ENCODE assay signal across 1 cellular context in the genomic region with DNA sequence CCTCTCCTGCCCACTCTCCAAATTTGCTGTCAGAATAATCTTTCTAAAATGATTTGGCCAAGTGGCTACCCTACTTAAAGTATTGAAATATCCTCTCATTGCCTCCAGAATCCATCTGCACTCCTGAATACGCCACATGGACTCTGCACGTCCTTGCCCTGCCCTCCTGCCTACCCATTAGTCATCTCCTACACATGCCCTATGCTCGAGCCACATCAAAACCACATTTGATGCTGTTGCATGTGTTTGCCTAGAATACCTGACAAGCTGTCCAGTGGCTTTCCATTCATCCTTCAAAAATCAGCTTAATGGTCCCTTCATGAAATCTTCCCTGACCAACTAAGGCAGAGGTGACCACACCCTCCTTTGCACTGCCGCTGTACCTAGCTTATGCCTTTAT.
TF ChIP-seq lines count a peak whose summit lies in the region.

No MANE protein-coding gene starts in this region.

TF ChIP-seq in HepG2, 621 proteins besides CTCF, POLR2A, EP300 and RAD21:
- TF ChIP-seq, protein P1, sequence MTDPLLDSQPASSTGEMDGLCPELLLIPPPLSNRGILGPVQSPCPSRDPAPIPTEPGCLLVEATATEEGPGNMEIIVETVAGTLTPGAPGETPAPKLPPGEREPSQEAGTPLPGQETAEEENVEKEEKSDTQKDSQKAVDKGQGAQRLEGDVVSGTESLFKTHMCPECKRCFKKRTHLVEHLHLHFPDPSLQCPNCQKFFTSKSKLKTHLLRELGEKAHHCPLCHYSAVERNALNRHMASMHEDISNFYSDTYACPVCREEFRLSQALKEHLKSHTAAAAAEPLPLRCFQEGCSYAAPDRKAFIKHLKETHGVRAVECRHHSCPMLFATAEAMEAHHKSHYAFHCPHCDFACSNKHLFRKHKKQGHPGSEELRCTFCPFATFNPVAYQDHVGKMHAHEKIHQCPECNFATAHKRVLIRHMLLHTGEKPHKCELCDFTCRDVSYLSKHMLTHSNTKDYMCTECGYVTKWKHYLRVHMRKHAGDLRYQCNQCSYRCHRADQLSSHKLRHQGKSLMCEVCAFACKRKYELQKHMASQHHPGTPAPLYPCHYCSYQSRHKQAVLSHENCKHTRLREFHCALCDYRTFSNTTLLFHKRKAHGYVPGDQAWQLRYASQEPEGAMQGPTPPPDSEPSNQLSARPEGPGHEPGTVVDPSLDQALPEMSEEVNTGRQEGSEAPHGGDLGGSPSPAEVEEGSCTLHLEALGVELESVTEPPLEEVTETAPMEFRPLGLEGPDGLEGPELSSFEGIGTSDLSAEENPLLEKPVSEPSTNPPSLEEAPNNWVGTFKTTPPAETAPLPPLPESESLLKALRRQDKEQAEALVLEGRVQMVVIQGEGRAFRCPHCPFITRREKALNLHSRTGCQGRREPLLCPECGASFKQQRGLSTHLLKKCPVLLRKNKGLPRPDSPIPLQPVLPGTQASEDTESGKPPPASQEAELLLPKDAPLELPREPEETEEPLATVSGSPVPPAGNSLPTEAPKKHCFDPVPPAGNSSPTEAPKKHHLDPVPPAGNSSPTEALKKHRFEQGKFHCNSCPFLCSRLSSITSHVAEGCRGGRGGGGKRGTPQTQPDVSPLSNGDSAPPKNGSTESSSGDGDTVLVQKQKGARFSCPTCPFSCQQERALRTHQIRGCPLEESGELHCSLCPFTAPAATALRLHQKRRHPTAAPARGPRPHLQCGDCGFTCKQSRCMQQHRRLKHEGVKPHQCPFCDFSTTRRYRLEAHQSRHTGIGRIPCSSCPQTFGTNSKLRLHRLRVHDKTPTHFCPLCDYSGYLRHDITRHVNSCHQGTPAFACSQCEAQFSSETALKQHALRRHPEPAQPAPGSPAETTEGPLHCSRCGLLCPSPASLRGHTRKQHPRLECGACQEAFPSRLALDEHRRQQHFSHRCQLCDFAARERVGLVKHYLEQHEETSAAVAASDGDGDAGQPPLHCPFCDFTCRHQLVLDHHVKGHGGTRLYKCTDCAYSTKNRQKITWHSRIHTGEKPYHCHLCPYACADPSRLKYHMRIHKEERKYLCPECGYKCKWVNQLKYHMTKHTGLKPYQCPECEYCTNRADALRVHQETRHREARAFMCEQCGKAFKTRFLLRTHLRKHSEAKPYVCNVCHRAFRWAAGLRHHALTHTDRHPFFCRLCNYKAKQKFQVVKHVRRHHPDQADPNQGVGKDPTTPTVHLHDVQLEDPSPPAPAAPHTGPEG (CRISPR knock-in tag; IDR thresholded peaks at IDR 0.05), result no peak
- TF ChIP-seq FOSL2 (CRISPR knock-in tag; IDR thresholded peaks at IDR 0.05) (peak; percentile 69), SAP130 (CRISPR knock-in tag; IDR thresholded peaks at IDR 0.05; ENCODE audit: low read depth) (peak; percentile 41; the same call in 1 of the 2 replicates), ATAD3A (CRISPR knock-in tag; IDR thresholded peaks at IDR 0.05) (no peak), HES4 (CRISPR knock-in tag; IDR thresholded peaks at IDR 0.05; ENCODE audit: borderline replicate concordance) (no peak)
- TF ChIP-seq, protein P2, sequence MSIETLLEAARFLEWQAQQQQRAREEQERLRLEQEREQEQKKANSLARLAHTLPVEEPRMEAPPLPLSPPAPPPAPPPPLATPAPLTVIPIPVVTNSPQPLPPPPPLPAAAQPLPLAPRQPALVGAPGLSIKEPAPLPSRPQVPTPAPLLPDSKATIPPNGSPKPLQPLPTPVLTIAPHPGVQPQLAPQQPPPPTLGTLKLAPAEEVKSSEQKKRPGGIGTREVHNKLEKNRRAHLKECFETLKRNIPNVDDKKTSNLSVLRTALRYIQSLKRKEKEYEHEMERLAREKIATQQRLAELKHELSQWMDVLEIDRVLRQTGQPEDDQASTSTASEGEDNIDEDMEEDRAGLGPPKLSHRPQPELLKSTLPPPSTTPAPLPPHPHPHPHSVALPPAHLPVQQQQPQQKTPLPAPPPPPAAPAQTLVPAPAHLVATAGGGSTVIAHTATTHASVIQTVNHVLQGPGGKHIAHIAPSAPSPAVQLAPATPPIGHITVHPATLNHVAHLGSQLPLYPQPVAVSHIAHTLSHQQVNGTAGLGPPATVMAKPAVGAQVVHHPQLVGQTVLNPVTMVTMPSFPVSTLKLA (IDR thresholded peaks at IDR 0.05), result peak; percentile 26; the same call in 1 of the 2 replicates
